1 cellular context compared by ENCODE assay signal in genomic region chr15:83062768-83063180, GRCh38.
TF ChIP-seq lines count a peak whose summit lies in the region.

No MANE protein-coding gene starts in this region.

TF ChIP-seq in neural cell, 6 proteins besides CTCF, POLR2A, EP300 and RAD21 (continued from another document):
- no peak for TF ChIP-seq POLR2AphosphoS5 (IDR thresholded peaks at IDR 0.05)
- TF ChIP-seq MXI1 (conservative IDR thresholded peaks at IDR 0.05; ENCODE audit: poor library complexity, severe bottlenecking) = no peak
- TF ChIP-seq SMC3 (conservative IDR thresholded peaks at IDR 0.05; ENCODE audit: poor library complexity) = no peak
